Comparison of ENCODE assay signal across 1 cellular context in genomic region chr18:70188113-70188512, GRCh38.
TF ChIP-seq lines count a peak whose summit lies in the region.

No MANE protein-coding gene starts in this region.

TF ChIP-seq in A549, 52 proteins besides CTCF, POLR2A, EP300 and RAD21 (continued from another document):
- no peak for TF ChIP-seq PBX3 (IDR thresholded peaks at IDR 0.05)
- TF ChIP-seq CEBPB (IDR thresholded peaks at IDR 0.05) = no peak
- TF ChIP-seq CHD4 (IDR thresholded peaks at IDR 0.05; ENCODE audit: borderline replicate concordance) = no peak
- TF ChIP-seq MYC (IDR thresholded peaks at IDR 0.05; ENCODE audit: borderline replicate concordance, low read length) = no peak
- no peak for TF ChIP-seq ZNF302 (CRISPR knock-in tag; IDR thresholded peaks at IDR 0.05)
- no peak for TF ChIP-seq HOXB5 (CRISPR knock-in tag; IDR thresholded peaks at IDR 0.05)
- no peak for TF ChIP-seq FOSL2 (IDR thresholded peaks at IDR 0.05)
- TF ChIP-seq FOSL2 (CRISPR knock-in tag; IDR thresholded peaks at IDR 0.05) = no peak
- no peak for TF ChIP-seq EHF (CRISPR knock-in tag; IDR thresholded peaks at IDR 0.05)
- TF ChIP-seq RCOR1 (IDR thresholded peaks at IDR 0.05; ENCODE audit: low read depth, low read length) = no peak
- no peak for TF ChIP-seq HES2 (IDR thresholded peaks at IDR 0.05)
- no peak for TF ChIP-seq MAFK (IDR thresholded peaks at IDR 0.05; ENCODE audit: partially characterized antibody)
TF ChIP-seq in A549: peak in this region for 0.
